Comparison of ENCODE assay signal across 1 cellular context in the genomic region with DNA sequence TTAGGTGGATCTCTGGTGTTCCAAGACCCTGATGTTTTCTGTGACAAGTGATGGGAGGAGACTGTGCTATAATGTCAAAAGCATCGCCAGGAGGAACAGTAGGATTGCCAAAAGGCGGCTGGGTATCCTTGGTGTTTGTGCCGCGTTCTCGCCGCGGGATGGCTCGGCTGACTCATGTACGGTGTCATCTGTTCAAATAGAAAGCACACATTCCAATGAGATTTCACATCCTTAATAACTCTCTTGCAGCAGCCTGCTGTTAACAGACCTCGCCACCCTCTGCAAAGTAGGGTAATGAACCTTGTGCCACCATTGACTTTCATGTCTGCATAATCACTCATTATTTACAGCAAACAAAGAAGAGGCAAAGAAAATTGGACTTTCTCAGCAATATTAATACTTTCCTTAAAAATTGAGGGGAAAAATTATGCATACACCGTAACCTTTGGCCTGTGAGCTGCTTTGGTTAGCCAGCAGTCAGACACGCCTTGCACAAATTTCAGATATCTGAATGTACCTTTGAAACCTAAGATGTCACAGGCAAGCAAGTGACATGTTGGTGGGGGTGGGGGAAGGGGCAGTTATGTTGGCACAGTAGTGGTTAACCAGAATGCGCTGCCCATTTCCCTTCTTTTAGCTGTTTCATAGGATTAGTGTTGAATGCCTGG.
TF ChIP-seq lines count a peak whose summit lies in the region.

No MANE protein-coding gene starts in this region.

TF ChIP-seq in SK-N-SH, 30 proteins besides CTCF, POLR2A, EP300 and RAD21 (continued from another document):
- TF ChIP-seq REST (IDR thresholded peaks at IDR 0.05; ENCODE audit: low read depth, low read length) (0 out of 2 replicates have a peak, but pooled peaks have one; percentile 27), POLR2AphosphoS5 (IDR thresholded peaks at IDR 0.05; ENCODE audit: low read depth, low read length) (peak; percentile 27; the same call in 1 of the 2 replicates), YY1 (IDR thresholded peaks at IDR 0.05; ENCODE audit: low read depth) (no peak), PBX3 (IDR thresholded peaks at IDR 0.05) (peak; percentile 62), USF2 (IDR thresholded peaks at IDR 0.05; ENCODE audit: borderline replicate concordance, low read depth, low read length) (no peak), MAX (IDR thresholded peaks at IDR 0.05; ENCODE audit: low read depth) (peak; percentile 60), SIN3A (IDR thresholded peaks at IDR 0.05; ENCODE audit: borderline replicate concordance, low read depth, low read length) (no peak), MEF2A (IDR thresholded peaks at IDR 0.05; ENCODE audit: borderline replicate concordance, low read depth) (no peak), NFIC (IDR thresholded peaks at IDR 0.05; ENCODE audit: borderline replicate concordance) (peak; percentile 68), JUND (IDR thresholded peaks at IDR 0.05) (peak; percentile 77), RFX5 (IDR thresholded peaks at IDR 0.05; ENCODE audit: low read length) (no peak), ELF1 (IDR thresholded peaks at IDR 0.05) (no peak), MXI1 (IDR thresholded peaks at IDR 0.05; ENCODE audit: low read depth, low read length) (no peak), GABPA (IDR thresholded peaks at IDR 0.05; ENCODE audit: low read depth) (no peak)
- TF ChIP-seq, protein P1, sequence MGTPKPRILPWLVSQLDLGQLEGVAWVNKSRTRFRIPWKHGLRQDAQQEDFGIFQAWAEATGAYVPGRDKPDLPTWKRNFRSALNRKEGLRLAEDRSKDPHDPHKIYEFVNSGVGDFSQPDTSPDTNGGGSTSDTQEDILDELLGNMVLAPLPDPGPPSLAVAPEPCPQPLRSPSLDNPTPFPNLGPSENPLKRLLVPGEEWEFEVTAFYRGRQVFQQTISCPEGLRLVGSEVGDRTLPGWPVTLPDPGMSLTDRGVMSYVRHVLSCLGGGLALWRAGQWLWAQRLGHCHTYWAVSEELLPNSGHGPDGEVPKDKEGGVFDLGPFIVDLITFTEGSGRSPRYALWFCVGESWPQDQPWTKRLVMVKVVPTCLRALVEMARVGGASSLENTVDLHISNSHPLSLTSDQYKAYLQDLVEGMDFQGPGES (IDR thresholded peaks at IDR 0.05; ENCODE audit: low read depth, low read length) = no peak
